Comparison of ENCODE assay signal across 8 cellular contexts in genomic region chr19:41351339-41352245, GRCh38. TPM values are rescaled to one million over a fixed set of nuclear protein-coding genes. Genes with fewer than 3 reads are reported as not detected.
A peak's percentile ranks its signal among the peaks of the same experiment; 100 is the strongest.
DNase-seq lines count a peak whose midpoint lies in the region; ATAC-seq and TF ChIP-seq lines count a peak whose summit lies in the region.

No MANE protein-coding gene starts in this region.

- H3K4me1 ChIP-seq in endodermal cell (ENCODE audit: control insufficient read depth, insufficient read depth, low read length) (no peaks in the 10 kb centered on the region), mucosa of descending colon (ENCODE audit: low read depth) (peaks cover 20% of the 10 kb centered on the region)

- peak overlapping the region; percentile 92 for H3K4me3 ChIP-seq in endodermal cell (ENCODE audit: low read length)
- H3K4me3 ChIP-seq in mucosa of descending colon = peak overlapping the region; percentile 42

- DNase-seq in DMS53 treated with DMSO at 0.1 percent for 48 hours (lab: John Stamatoyannopoulos, UW; ENCODE audit: unreplicated experiment) (peak; percentile 8), NAMALWA (ENCODE audit: low spot score) (peak; percentile 75), endodermal cell (peak; percentile 83), mucosa of descending colon (peak; percentile 68 to 91 (median 74)), H4 (ENCODE audit: low spot score) (no peak)
- DNase-seq in activated CD8-positive, alpha-beta memory T cell treated with anti-CD3 and anti-CD28 coated beads for 24 hours = peak; percentile 93
- DNase-seq in stimulated activated CD8-positive, alpha-beta memory T cell treated with anti-CD3 and anti-CD28 coated beads, Interleukin-4, amount 100 ng/mL, for 4 hours (ENCODE audit: low read depth in 2 of 2, low spot score in 1 of 2) = peak; percentile 80 to 88

- H3K27me3 ChIP-seq in endodermal cell (ENCODE audit: control insufficient read depth, insufficient read depth, low read length, poor library complexity, severe bottlenecking) = no peaks in the 10 kb centered on the region

- no peak for TF ChIP-seq CTCF in endodermal cell (conservative IDR thresholded peaks at IDR 0.05)
- TF ChIP-seq CTCF in mucosa of descending colon (IDR thresholded peaks at IDR 0.05) = no peak

- H3K9me3 ChIP-seq in endodermal cell (ENCODE audit: control insufficient read depth, low read length) (no peaks in the 10 kb centered on the region), mucosa of descending colon (no peaks in the 10 kb centered on the region)

- H3K27ac ChIP-seq in endodermal cell (ENCODE audit: low read depth, low read length) = no peak overlapping the region

- H3K4me1 Mint-ChIP-seq in endodermal cell = peaks cover 14% of the 10 kb centered on the region

- H3K36me3 Mint-ChIP-seq in endodermal cell (ENCODE audit: low read depth) = peaks cover 20% of the 10 kb centered on the region

- peaks cover 23% of the 10 kb centered on the region for H3K36me3 ChIP-seq in endodermal cell (ENCODE audit: control insufficient read depth, insufficient read depth, low read length)
- H3K36me3 ChIP-seq in mucosa of descending colon (ENCODE audit: low read depth) = no peaks in the 10 kb centered on the region

- WGBS in endodermal cell (ENCODE audit: insufficient coverage in 1 of 2, insufficient read length in 1 of 2), 2 experiments = 1% methylated on average over 28 to 58 of the region's 58 CpGs

- no peaks in the 10 kb centered on the region for H3K9me3 Mint-ChIP-seq in endodermal cell

- H3K27ac Mint-ChIP-seq in endodermal cell = no peak overlapping the region

- intact Hi-C loops in mucosa of descending colon (cut with DNase I, micrococcal nuclease) = no loop called here

- peak overlapping the region; percentile 55 for H3K9ac ChIP-seq in endodermal cell (ENCODE audit: extremely low read depth, low read length, poor library complexity, severe bottlenecking)

- peak overlapping the region; percentile 79 for H3K4me3 Mint-ChIP-seq in endodermal cell

- peaks cover 13% of the 10 kb centered on the region for H3K27me3 Mint-ChIP-seq in endodermal cell (ENCODE audit: insufficient read depth)

- ATAC-seq in GM21576 (IDR thresholded peaks at IDR 0.05; ENCODE audit: unreplicated experiment) = peak; percentile 29
- ATAC-seq in mucosa of descending colon = peak; percentile 61

RNA-seq across cellular contexts. Expression of gene TGFB1, which starts 2.1 kb away (rescaled TPM):
- total RNA-seq in endodermal cell (10 to 100 TPM; 56.3 to 60.1 TPM), mucosa of descending colon (10 to 100 TPM in 2 of 3 donors, 1 to 10 TPM in 1; 8.2 to 39.6 (median 21.8) TPM)
- 21.7 TPM for polyA plus RNA-seq in endodermal cell (2013, experiment 1 of 2)
- polyA plus RNA-seq in endodermal cell (2013, experiment 2 of 2) = 26.9 TPM
- 12.5 and 15.4 TPM in 2 replicates for total RNA-seq in H4 (2014; rRNA removed; shearing (Covaris generic))

RNA-seq across cellular contexts. Expression of gene B9D2, which starts 12.4 kb away (rescaled TPM):
- 1 to 10 TPM; 4.5 to 6.2 TPM for total RNA-seq in endodermal cell
- polyA plus RNA-seq in endodermal cell (2013, experiment 1 of 2) = 8.9 TPM
- 12.0 TPM for polyA plus RNA-seq in endodermal cell (2013, experiment 2 of 2)
- 10 to 100 TPM in 1 of 3 donors, 1 to 10 TPM in 2; 7.0 to 11.3 (median 9.1) TPM for total RNA-seq in mucosa of descending colon
- total RNA-seq in H4 (2014; rRNA removed; shearing (Covaris generic)) = 7.5 and 9.3 TPM in 2 replicates

RNA-seq across cellular contexts. Expression of gene TMEM91, which starts 24.7 kb away (rescaled TPM):
- total RNA-seq in endodermal cell (10 to 100 TPM in 1 of 2 donors, 1 to 10 TPM in 1; 5.7 to 16.5 TPM), mucosa of descending colon (10 to 100 TPM in 1 of 3 donors, 1 to 10 TPM in 2; 3.8 to 15.2 (median 5.6) TPM)
- 8.9 TPM for polyA plus RNA-seq in endodermal cell (2013, experiment 1 of 2)
- polyA plus RNA-seq in endodermal cell (2013, experiment 2 of 2) = 10.4 TPM
- 0.08 and 0.97 TPM in 2 replicates for total RNA-seq in H4 (2014; rRNA removed; shearing (Covaris generic))

RNA-seq across cellular contexts. Expression of gene CCDC97, which starts 41.6 kb away (rescaled TPM):
- total RNA-seq in endodermal cell (10 to 100 TPM; 38.4 to 44.6 TPM), mucosa of descending colon (10 to 100 TPM; 26.2 to 29.6 (median 27.0) TPM)
- 33.6 TPM for polyA plus RNA-seq in endodermal cell (2013, experiment 1 of 2)
- polyA plus RNA-seq in endodermal cell (2013, experiment 2 of 2) = 29.5 TPM
- total RNA-seq in H4 (2014; rRNA removed; shearing (Covaris generic)) = 4.6 and 7.8 TPM in 2 replicates

RNA-seq across cellular contexts. Expression of gene EXOSC5, which starts 45.6 kb away (rescaled TPM):
- 10 to 100 TPM; 15.7 to 23.6 TPM for total RNA-seq in endodermal cell
- polyA plus RNA-seq in endodermal cell (2013, experiment 1 of 2) = 21.9 TPM
- polyA plus RNA-seq in endodermal cell (2013, experiment 2 of 2) = 19.8 TPM
- 10 to 100 TPM; 12.5 to 16.4 (median 13.3) TPM for total RNA-seq in mucosa of descending colon
- total RNA-seq in H4 (2014; rRNA removed; shearing (Covaris generic)) = 28.5 and 28.9 TPM in 2 replicates
